Comparison of ENCODE assay signal across 20 cellular contexts in genomic region chr20:14631011-14631410, GRCh38.
"Had no signal": no experiment of that assay in that cellular context is flagged by ENCODE, and none has a peak within 500 bp of the region (broad histone marks: within the 10 kb centered on the region; RNA-seq: fewer than 3 reads in every experiment).

No MANE protein-coding gene starts in this region.

- FAIRE-seq: K562 had no signal

- H3K9ac ChIP-seq: KMS-11 had no signal

- H3K4me3 ChIP-seq: K562 had no signal

- DNase-seq: Kasumi-1, MM.1S, NCI-H1092 treated with DMSO at 0.1 percent for 48 hours, NCI-H1436, NCI-H187, NCI-H2029, NCI-H2081 treated with DMSO at 0.1 percent for 48 hours, NCI-H2171, NCI-H226, NCI-H446, NCI-H510A, NCI-H524 treated with DMSO at 0.1 percent for 48 hours, NCI-H69, NCI-H774, SHP77 had no signal

- H3K27ac ChIP-seq: KMS-11, RWPE1 had no signal

- ATAC-seq: K562, Panc1, SK-N-SH treated with all-trans-retinoic acid at 6 μM for 48 hours had no signal

- H3K4me2 ChIP-seq: KMS-11 had no signal
